Comparison of ENCODE assay signal across 14 cellular contexts in genomic region chr7:1787681-1788235, GRCh38.
DNase-seq lines count a peak whose midpoint lies in the region; ATAC-seq and TF ChIP-seq lines count a peak whose summit lies in the region.
"Had no signal": no experiment of that assay in that cellular context is flagged by ENCODE, and none has a peak within 500 bp of the region (broad histone marks: within the 10 kb centered on the region; RNA-seq: fewer than 3 reads in every experiment).

No MANE protein-coding gene starts in this region.

- no peak for ATAC-seq in GM18498 (IDR thresholded peaks at IDR 0.05; ENCODE audit: unreplicated experiment)
- ATAC-seq: GM12878 had no signal

- no peak overlapping the region for H3K18ac ChIP-seq in neuronal stem cell (ENCODE audit: low read length)

- H3K4me1 ChIP-seq in esophagus muscularis mucosa (no peaks in the 10 kb centered on the region), neuronal stem cell (ENCODE audit: control insufficient read depth in 2 of 2, insufficient read depth in 1 of 2, low read depth in 1 of 2, low read length in 2 of 2) (no peaks in the 10 kb centered on the region), stomach (no peaks in the 10 kb centered on the region)
- H3K4me1 ChIP-seq: BLaER1 treated with 17β-estradiol and CSF1 and Interleukin-3, amounts not matched to agents 10 nM and 100 nM had no signal

- intact Hi-C loops in esophagus muscularis mucosa (cut with DNase I) (no loop called here), stomach (cut with DNase I; ENCODE audit: low total_unique reads) (no loop called here)

- WGBS in esophagus muscularis mucosa = 89% methylated on average over 16 of the region's 18 CpGs
- no CpG with 5 or more reads among the region's 18 CpGs for WGBS in neuronal stem cell (ENCODE audit: extremely low coverage in 2 of 2, insufficient read length in 2 of 2, insufficient replicate concordance in 1 of 2), 2 donors
- WGBS in stomach, 5 donors = 88 to 92% (median 91%) methylated on average over 13 to 18 of the region's 18 CpGs

- no peak overlapping the region for H2BK12ac ChIP-seq in neuronal stem cell (ENCODE audit: low read length)

- no peak overlapping the region for H2AFZ ChIP-seq in neuronal stem cell (ENCODE audit: low read length)
- H2AFZ ChIP-seq: GM23338 had no signal

- H4K8ac ChIP-seq in neuronal stem cell (ENCODE audit: low read depth, low read length) = no peak overlapping the region

- no peak overlapping the region for H3K4ac ChIP-seq in neuronal stem cell (ENCODE audit: low read length)

- peaks cover 0 to 42% (median 0%) of the 10 kb centered on the region in 4 donors for H3K27me3 ChIP-seq in esophagus muscularis mucosa
- no peaks in the 10 kb centered on the region for H3K27me3 ChIP-seq in neuronal stem cell (ENCODE audit: control insufficient read depth in 3 of 3, insufficient read depth in 3 of 3, low read depth in 1 of 3, low read length in 3 of 3)
- peaks cover 0 to 21% (median 12%) of the 10 kb centered on the region in 3 donors for H3K27me3 ChIP-seq in stomach
- H3K27me3 ChIP-seq: BLaER1 treated with 17β-estradiol and CSF1 and Interleukin-3, amounts not matched to agents 10 nM and 100 nM had no signal

- no peak overlapping the region for H2BK120ac ChIP-seq in neuronal stem cell (ENCODE audit: low read depth, low read length)

- no peaks in the 10 kb centered on the region for H3K79me1 ChIP-seq in neuronal stem cell (ENCODE audit: low read depth, low read length)

- no peak overlapping the region for H3K14ac ChIP-seq in neuronal stem cell (ENCODE audit: low read length)

- H3K4me2 ChIP-seq in neuronal stem cell (ENCODE audit: insufficient read depth, low read length, poor library complexity, severe bottlenecking) = no peak overlapping the region
- H3K4me2 ChIP-seq: BLaER1 treated with 17β-estradiol and CSF1 and Interleukin-3, amounts not matched to agents 10 nM and 100 nM; GM23338 had no signal

- TF ChIP-seq POLR2A in esophagus muscularis mucosa (IDR thresholded peaks at IDR 0.05; ENCODE audit: low read depth) = no peak
- TF ChIP-seq POLR2A in stomach (IDR thresholded peaks at IDR 0.05) = no peak

- H2BK15ac ChIP-seq in neuronal stem cell (ENCODE audit: low read length) = no peak overlapping the region

- no peak overlapping the region for H2AK5ac ChIP-seq in neuronal stem cell (ENCODE audit: low read depth, low read length)

- no peak overlapping the region for H4K91ac ChIP-seq in neuronal stem cell (ENCODE audit: low read depth, low read length, poor library complexity)

- TF ChIP-seq EP300 in esophagus muscularis mucosa (IDR thresholded peaks at IDR 0.05) (no peak), stomach (IDR thresholded peaks at IDR 0.05) (no peak)

- H2BK5ac ChIP-seq in neuronal stem cell (ENCODE audit: low read length) = no peak overlapping the region

- no peak for TF ChIP-seq CTCF in esophagus muscularis mucosa (IDR thresholded peaks at IDR 0.05)
- TF ChIP-seq CTCF in stomach (IDR thresholded peaks at IDR 0.05) = no peak

- no peak overlapping the region for H3K27ac ChIP-seq in esophagus muscularis mucosa (replicated peaks in 1 of 4)
- no peak overlapping the region for H3K27ac ChIP-seq in neuronal stem cell (replicated peaks; ENCODE audit: low read length)
- no peak overlapping the region for H3K27ac ChIP-seq in stomach
- H3K27ac ChIP-seq: BLaER1 treated with 17β-estradiol and CSF1 and Interleukin-3, amounts not matched to agents 10 nM and 100 nM had no signal

- no peak overlapping the region for H3K9ac ChIP-seq in neuronal stem cell (ENCODE audit: low read depth, low read length, poor library complexity)
- H3K9ac ChIP-seq: BLaER1 treated with 17β-estradiol and CSF1 and Interleukin-3, amounts not matched to agents 10 nM and 100 nM had no signal

- no peak overlapping the region for H3K4me3 ChIP-seq in esophagus muscularis mucosa
- no peak overlapping the region for H3K4me3 ChIP-seq in neuronal stem cell (ENCODE audit: low read length in 2 of 2)
- no peak overlapping the region for H3K4me3 ChIP-seq in stomach
- H3K4me3 ChIP-seq: BLaER1 treated with 17β-estradiol and CSF1 and Interleukin-3, amounts not matched to agents 10 nM and 100 nM; GM12878; GM23338 had no signal

- H3K23ac ChIP-seq in neuronal stem cell (ENCODE audit: low read depth, low read length, poor library complexity) = peak overlapping the region; percentile 31

- no peaks in the 10 kb centered on the region for H3K36me3 ChIP-seq in esophagus muscularis mucosa
- no peaks in the 10 kb centered on the region for H3K36me3 ChIP-seq in neuronal stem cell (replicated peaks in 1 of 2; ENCODE audit: control insufficient read depth in 2 of 2, insufficient read depth in 2 of 2, low read length in 2 of 2)
- no peaks in the 10 kb centered on the region for H3K36me3 ChIP-seq in stomach
- H3K36me3 ChIP-seq: BLaER1 treated with 17β-estradiol and CSF1 and Interleukin-3, amounts not matched to agents 10 nM and 100 nM had no signal

- DNase-seq in NCI-H226 (peak; percentile 0), esophagus muscularis mucosa (ENCODE audit: extremely low spot score) (peak; percentile 66), neuronal stem cell (ENCODE audit: low spot score) (no peak), stomach (peak; percentile 19), NCI-H774 (lab: John Stamatoyannopoulos, UW) (no peak), cerebellar cortex (ENCODE audit: low spot score) (no peak), hypothalamus (lab: John Stamatoyannopoulos, UW) (no peak)
- DNase-seq: ACHN; CD4-positive, CD25-positive, alpha-beta regulatory T cell; DMS53 had no signal

- H3K9me3 ChIP-seq in esophagus muscularis mucosa (peaks cover 0 to 28% (median 22%) of the 10 kb centered on the region in 4 donors), neuronal stem cell (replicated peaks in 1 of 2; ENCODE audit: control insufficient read depth in 2 of 2, insufficient read depth in 1 of 2, low read depth in 1 of 2, low read length in 2 of 2) (peaks cover 0 to 8% of the 10 kb centered on the region in 2 donors), stomach (peaks cover 0 to 27% (median 21%) of the 10 kb centered on the region in 4 donors)

Comparison
In these comparisons a context has a peak if more than half of its experiments do, and no peak if none do; other contexts are left out.
1. DNase-seq: peak in NCI-H226 (single experiment), esophagus muscularis mucosa (single experiment) and stomach (single experiment); none in neuronal stem cell (single experiment), NCI-H774 (single experiment), cerebellar cortex (single experiment) and hypothalamus (0 of 51).